8 cellular contexts compared by ENCODE assay signal in the genomic region with DNA sequence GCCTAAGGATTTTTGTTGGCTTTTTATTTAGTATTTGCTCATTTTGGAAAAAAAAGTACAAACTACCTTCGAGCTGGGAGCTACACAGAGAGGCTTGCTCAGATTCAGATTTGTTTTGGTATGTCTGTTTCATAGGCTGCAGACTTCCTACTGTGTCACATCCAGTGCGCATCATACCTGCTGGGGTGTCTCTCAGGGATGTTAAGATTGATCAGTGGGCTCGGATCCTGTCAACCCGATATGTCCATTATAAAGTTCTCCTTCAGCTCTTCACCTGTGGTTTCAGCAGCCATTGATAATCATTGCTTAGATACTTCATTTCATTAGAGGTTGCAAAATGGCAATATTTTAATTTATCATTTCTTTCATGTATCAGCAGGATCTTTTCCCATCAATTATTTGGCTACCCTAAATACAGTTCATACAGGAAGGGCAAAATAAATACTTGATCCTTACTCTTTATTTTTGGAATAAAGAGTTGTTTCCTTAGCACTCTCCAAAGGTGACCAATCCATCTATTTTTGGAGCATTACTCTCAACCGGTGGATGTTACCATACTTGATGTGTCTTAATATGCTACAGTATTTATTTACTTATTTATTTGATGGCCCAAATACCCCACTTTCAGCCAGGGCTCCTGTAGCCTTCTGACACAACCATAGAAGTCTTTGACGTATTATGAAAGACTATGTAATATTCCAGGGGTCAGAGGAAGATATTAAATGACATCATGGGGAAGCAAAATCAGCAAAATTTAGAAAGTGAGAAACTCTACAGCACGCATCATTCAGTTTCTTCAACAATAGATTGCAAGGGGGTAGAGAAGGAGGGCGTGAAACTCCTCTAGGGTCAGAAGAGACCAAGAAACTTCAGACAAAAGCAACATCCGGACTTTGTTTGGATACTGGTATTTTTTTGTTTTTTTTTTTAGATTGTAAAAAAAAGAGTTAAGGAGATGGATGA. TPM values are rescaled to one million over a fixed set of nuclear protein-coding genes. Genes with fewer than 3 reads are reported as not detected.
DNase-seq lines count a peak whose midpoint lies in the region; FAIRE-seq and TF ChIP-seq lines count a peak whose summit lies in the region.

No MANE protein-coding gene starts in this region.

- H3K9me3 ChIP-seq in H1 (ENCODE audit: insufficient read depth in 2 of 2, low read depth in 1 of 2, low read length in 1 of 2), result no peaks in the 10 kb centered on the region

- peak overlapping the region; percentile 70 to 91; a peak in 3 of 4 replicates for H3K4me2 ChIP-seq in H1 (ENCODE audit: insufficient read depth in 1 of 2, low read depth in 2 of 2, low read length in 2 of 2)

- H2AFZ ChIP-seq in H1 (ENCODE audit: low read length), result no peak overlapping the region

- no peak overlapping the region for H2AK5ac ChIP-seq in H1 (ENCODE audit: low read depth, low read length)

- DNase-seq in GM13976 (ENCODE audit: low spot score) (peak; percentile 43), NAMALWA (ENCODE audit: low spot score) (peak; percentile 56), H1 (ENCODE audit: low read depth in 1 of 2, low spot score in 2 of 2) (no peak), NCI-H1436 treated with DMSO at 0.1 percent for 48 hours (lab: John Stamatoyannopoulos, UW) (no peak), hepatic stellate cell (ENCODE audit: low spot score) (no peak), DMS79 (lab: John Stamatoyannopoulos, UW) (no peak)
- no peak for DNase-seq in stimulated activated CD4-positive, alpha-beta T cell treated with anti-CD3 and anti-CD28 coated beads, Interleukin-15, amount 100 ng/mL, for 24 hours

- no peak overlapping the region for H3K27ac ChIP-seq in H1 (ENCODE audit: low read depth, low read length)
- no peak overlapping the region for H3K27ac ChIP-seq in rectal smooth muscle tissue (ENCODE audit: low read depth, low read length)

- H3K4ac ChIP-seq in H1 (replicated peaks; ENCODE audit: insufficient read length, low read depth, low read length), result no peak overlapping the region

- no peak overlapping the region for H2BK5ac ChIP-seq in H1 (ENCODE audit: low read depth, low read length)

- peaks cover 5% of the 10 kb centered on the region; the same call in 1 of the 2 replicates for H3K23me2 ChIP-seq in H1 (ENCODE audit: low read depth, low read length)

- POLR2A ChIA-PET in H1 (lab: Charles Lee; ENCODE audit: partially characterized antibody), result no interaction called here

- H4K91ac ChIP-seq in H1 (replicated peaks; ENCODE audit: insufficient read length, low read length), result no peak overlapping the region

- in situ Hi-C loops in GM13976 (cut with MboI; ENCODE audit: low sequenced_read_pairs, unreplicated experiment), result no loop called here

- CTCF ChIA-PET in H1 (lab: Charles Lee; ENCODE audit: partially characterized antibody), result no interaction called here

- no peak overlapping the region for H3K9ac ChIP-seq in H1 (replicated peaks in 1 of 4; ENCODE audit: extremely low read depth in 1 of 4, low read depth in 3 of 4, low read length in 3 of 4)
- no peak overlapping the region for H3K9ac ChIP-seq in rectal smooth muscle tissue (ENCODE audit: low read length)

- no peak overlapping the region for H4K5ac ChIP-seq in H1 (ENCODE audit: insufficient read length, low read depth, low read length)

- H3K14ac ChIP-seq in H1 (ENCODE audit: insufficient read length), result no peak overlapping the region

- WGBS in H1 (ENCODE audit: extremely low coverage in 1 of 2, insufficient coverage in 1 of 2, insufficient read length in 1 of 2, insufficient replicate concordance in 2 of 2, low coverage in 1 of 2, low lambda C conversion rate in 2 of 2, missing lambda C conversion rate in 1 of 2), 2 experiments, result 84% methylated on average over 9 of the region's 9 CpGs; no CpG with 5 or more reads in 1 of the 2 experiments

- FAIRE-seq in H1 (lab: Jason Lieb, UNC), result no peak

- H3K56ac ChIP-seq in H1 (replicated peaks; ENCODE audit: insufficient read length, low read depth, low read length), result no peak overlapping the region

- no peak overlapping the region for H2BK15ac ChIP-seq in H1 (ENCODE audit: low read length)

- peaks cover 2 to 4% (median 3%) of the 10 kb centered on the region in 4 experiments; a peak in 6 of 7 replicates for H3K4me1 ChIP-seq in H1 (replicated peaks in 1 of 4; ENCODE audit: control insufficient read depth in 3 of 4, insufficient read depth in 4 of 4, low read length in 3 of 4)
- no peaks in the 10 kb centered on the region for H3K4me1 ChIP-seq in rectal smooth muscle tissue (ENCODE audit: control insufficient read depth, insufficient read depth, low read length)

- no peak overlapping the region for H2BK120ac ChIP-seq in H1 (replicated peaks; ENCODE audit: low read depth, low read length)

- H3K36me3 ChIP-seq in H1 (ENCODE audit: control insufficient read depth in 2 of 4, insufficient read depth in 4 of 4, low read length in 3 of 4), result no peaks in the 10 kb centered on the region
- H3K36me3 ChIP-seq in rectal smooth muscle tissue (ENCODE audit: control insufficient read depth, insufficient read depth, low read length), result no peaks in the 10 kb centered on the region

- no peaks in the 10 kb centered on the region for H4K20me1 ChIP-seq in H1 (replicated peaks in 1 of 2; ENCODE audit: control insufficient read depth in 1 of 2, insufficient read depth in 2 of 2, low read length in 2 of 2)

- no peak overlapping the region for H2BK12ac ChIP-seq in H1 (ENCODE audit: low read depth, low read length)

- H3K23ac ChIP-seq in H1 (ENCODE audit: insufficient read length), result no peak overlapping the region

- no peak for TF ChIP-seq POLR2A in H1 (IDR thresholded peaks at IDR 0.05; ENCODE audit: control extremely low read depth in 1 of 2, low read depth in 2 of 2, low read length in 2 of 2)

- H4K8ac ChIP-seq in H1 (ENCODE audit: extremely low read depth, insufficient read depth, low read length), result no peak overlapping the region

- no peaks in the 10 kb centered on the region for H3K79me1 ChIP-seq in H1 (ENCODE audit: low read depth, low read length)

- H3K27me3 ChIP-seq in H1 (replicated peaks in 1 of 4; ENCODE audit: control insufficient read depth in 3 of 4, extremely low read depth in 1 of 4, insufficient read depth in 3 of 4, low read length in 3 of 4), result peaks cover 0 to 11% (median 7%) of the 10 kb centered on the region in 4 experiments; a peak in 3 of 7 replicates
- H3K27me3 ChIP-seq in rectal smooth muscle tissue (ENCODE audit: control insufficient read depth, insufficient read depth, low read length), result no peaks in the 10 kb centered on the region

- TF ChIP-seq CTCF in GM13976 (IDR thresholded peaks at IDR 0.05; ENCODE audit: borderline replicate concordance, control extremely low read depth, extremely low read depth, insufficient read depth, missing control alignments) (no peak), H1 (IDR thresholded peaks at IDR 0.05; ENCODE audit: control extremely low read depth in 1 of 3, insufficient read depth in 1 of 3, low read depth in 1 of 3, low read length in 3 of 3) (no peak)

- no peak overlapping the region for H3K18ac ChIP-seq in H1 (ENCODE audit: extremely low read depth, low read length)

- no peaks in the 10 kb centered on the region for H3K79me2 ChIP-seq in H1 (ENCODE audit: control insufficient read depth in 1 of 2, insufficient read depth in 2 of 2, low read length in 2 of 2)

- H2BK20ac ChIP-seq in H1 (ENCODE audit: low read length), result no peak overlapping the region

- no peak for TF ChIP-seq EP300 in H1 (IDR thresholded peaks at IDR 0.05; ENCODE audit: borderline replicate concordance in 1 of 2, low read depth in 2 of 2, low read length in 2 of 2)

- H3K4me3 ChIP-seq in H1 (ENCODE audit: extremely low read depth in 1 of 4, insufficient read depth in 2 of 4, low read depth in 3 of 4, low read length in 4 of 4), result peak overlapping the region in 1 of 4 experiments; percentile 61; a peak in 2 of 8 replicates
- peak overlapping the region; percentile 57 for H3K4me3 ChIP-seq in rectal smooth muscle tissue (ENCODE audit: low read length)

- no peak for TF ChIP-seq RAD21 in H1 (IDR thresholded peaks at IDR 0.05 in 1 of 2, conservative IDR thresholded peaks at IDR 0.05 in 1 of 2; ENCODE audit: low read depth in 2 of 2, low read length in 2 of 2)

TF ChIP-seq in H1, 55 proteins besides CTCF, POLR2A, EP300 and RAD21 (continues in another document):
- TF ChIP-seq TAF7 (optimal IDR thresholded peaks at IDR 0.05; ENCODE audit: borderline replicate concordance, low read depth, low read length) (no peak), GABPA (IDR thresholded peaks at IDR 0.05; ENCODE audit: borderline replicate concordance, insufficient read depth, low read length) (no peak), NANOG (IDR thresholded peaks at IDR 0.05; ENCODE audit: insufficient read depth, low read depth, low read length, poor library complexity, severe bottlenecking) (no peak), BACH1 (IDR thresholded peaks at IDR 0.05; ENCODE audit: low read length) (no peak)

RNA-seq across cellular contexts. Expression of a gene that starts 55.3 kb away (rescaled TPM):
- total RNA-seq in H1 (2021; fragmentation: NEBNext Ultra II Directional; extraction: Animal tissue kit (Norgen Biotek cat#: 25700)), result 606 and 614 TPM in 2 replicates
- 87.3 and 95.6 TPM in 2 replicates for polyA plus RNA-seq in H1 (2011; rRNA removed)
- polyA plus RNA-seq in H1 (2011; cell fraction: cytosol; rRNA removed), result 240 TPM
- polyA plus RNA-seq in H1 (2011; cell fraction: nucleus; rRNA removed), result 179 TPM
- 452 to 699 TPM (median 531 TPM) in 4 replicates for polyA plus RNA-seq in H1 (2012, experiment 1 of 2)
- 85.9 TPM for polyA plus RNA-seq in H1 (2012, experiment 2 of 2)
- polyA plus RNA-seq in H1 (2013, experiment 1 of 2), result 352 TPM
- polyA plus RNA-seq in H1 (2013, experiment 2 of 2), result 353 TPM
- 235 and 263 TPM in 2 replicates for polyA minus RNA-seq in H1 (2011; rRNA and poly(A)+ RNA removed)
- polyA minus RNA-seq in H1 (2011; cell fraction: cytosol; rRNA and poly(A)+ RNA removed), result 285 TPM
- 272 TPM for polyA minus RNA-seq in H1 (2011; cell fraction: nucleus; rRNA and poly(A)+ RNA removed)

Comparison
In these comparisons a context has a peak if more than half of its experiments do, and no peak if none do; other contexts are left out.
1. DNase-seq: peak in GM13976 (single experiment) and NAMALWA (single experiment); none in H1 (0 of 2), NCI-H1436 treated with DMSO at 0.1 percent for 48 hours (single experiment), hepatic stellate cell (single experiment), stimulated activated CD4-positive, alpha-beta T cell treated with anti-CD3 and anti-CD28 coated beads, Interleukin-15, amount 100 ng/mL, for 24 hours (single experiment) and DMS79 (single experiment).